24 cellular contexts compared by ENCODE assay signal in genomic region chrX:649166-649565, GRCh38. TPM values are rescaled to one million over a fixed set of nuclear protein-coding genes. Genes with fewer than 3 reads are reported as not detected.
"Had no signal": no experiment of that assay in that cellular context is flagged by ENCODE, and none has a peak within 500 bp of the region (broad histone marks: within the 10 kb centered on the region; RNA-seq: fewer than 3 reads in every experiment).

No MANE protein-coding gene starts in this region.

- H3K9ac ChIP-seq: KMS-11 had no signal

- H3K4me3 ChIP-seq: K562, SJSA1, SK-N-MC had no signal

- H3K27me3 ChIP-seq: SJSA1 had no signal

- H3K27ac Mint-ChIP-seq: IgD-negative memory B cell had no signal

- DNase-seq: Kasumi-1, MM.1S, NCI-H1092 treated with DMSO at 0.1 percent for 48 hours, NCI-H1436, NCI-H187, NCI-H2029, NCI-H2081 treated with DMSO at 0.1 percent for 48 hours, NCI-H2171, NCI-H226, NCI-H446, NCI-H510A, NCI-H524 treated with DMSO at 0.1 percent for 48 hours, NCI-H69, NCI-H774, Right ventricle myocardium superior, SIG-M5 had no signal

- H3K4me1 ChIP-seq: SJSA1 had no signal

- H3K36me3 ChIP-seq: SJSA1 had no signal

- H3K36me3 Mint-ChIP-seq: IgD-negative memory B cell had no signal

- H3K4me2 ChIP-seq: KMS-11 had no signal

- H3K9me3 Mint-ChIP-seq: IgD-negative memory B cell had no signal

- H3K27ac ChIP-seq: HL-60, KMS-11, SJSA1, SK-N-MC had no signal

- H3K4me3 Mint-ChIP-seq: IgD-negative memory B cell had no signal

- ATAC-seq: K562, Panc1 had no signal

- H3K4me1 Mint-ChIP-seq: IgD-negative memory B cell had no signal

RNA-seq across cellular contexts. Expression of gene SHOX, which starts 18.6 kb away (rescaled TPM):
- total RNA-seq: K562, M059J, Right ventricle myocardium superior, SJSA1 had no signal
- polyA plus RNA-seq: IgD-negative memory B cell, K562 had no signal
